ENCODE assay signal across 9 cellular contexts in the genomic region with DNA sequence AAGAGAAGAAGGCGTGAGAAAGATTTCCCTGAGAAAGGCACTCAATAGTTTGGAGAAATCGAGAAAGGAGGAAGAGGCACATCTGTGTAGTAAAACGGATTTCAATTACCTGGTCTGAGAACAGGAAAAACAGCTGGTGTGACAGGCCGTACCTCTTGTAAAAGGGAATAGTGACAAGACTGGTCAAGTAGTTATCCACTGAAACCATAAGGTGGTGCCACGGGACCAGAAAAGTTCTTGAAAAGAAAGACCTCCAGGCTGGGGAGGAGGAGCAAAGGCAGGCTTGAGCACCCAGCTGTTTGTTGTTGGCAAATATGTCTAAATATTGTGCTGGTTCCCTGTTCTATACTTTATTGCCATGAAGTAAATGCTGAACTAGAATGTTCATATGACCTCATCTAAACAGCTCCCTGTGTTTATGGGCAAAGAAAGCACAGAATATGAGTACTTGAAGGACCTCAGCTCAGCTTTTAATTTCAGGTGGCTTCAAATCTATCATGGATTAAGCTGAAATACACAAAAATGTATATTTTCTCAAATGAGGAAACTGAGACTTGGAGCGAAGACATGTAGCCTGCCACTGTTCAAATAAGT. TPM values are rescaled to one million over a fixed set of nuclear protein-coding genes. Genes with fewer than 3 reads are reported as not detected.
DNase-seq lines count a peak whose midpoint lies in the region; ATAC-seq, FAIRE-seq and TF ChIP-seq lines count a peak whose summit lies in the region.
"Had no signal": no experiment of that assay in that cellular context is flagged by ENCODE, and none has a peak within 500 bp of the region (broad histone marks: within the 10 kb centered on the region; RNA-seq: fewer than 3 reads in every experiment).

No MANE protein-coding gene starts in this region.

- WGBS in adrenal gland, 4 donors, result 23 to 32% (median 28%) methylated on average over 6 of the region's 6 CpGs

- H3K9me3 Mint-ChIP-seq in nephron, result peaks cover 4% of the 10 kb centered on the region

- DNase-seq in D721Med (ENCODE audit: insufficient read length, low spot score) (no peak), adrenal gland (peak; percentile 66 to 85 (median 79)), SKM-1 treated with dmso at 0.1 percent for 144 hours (lab: John Stamatoyannopoulos, UW; ENCODE audit: unreplicated experiment) (no peak), anterior cingulate cortex (lab: John Stamatoyannopoulos, UW) (no peak)

- no peaks in the 10 kb centered on the region for H3K9me3 ChIP-seq in adrenal gland (replicated peaks in 1 of 3)

- peak overlapping the region in 3 of 5 donors; percentile 34 to 72 (median 60) for H3K27ac ChIP-seq in adrenal gland
- H3K27ac ChIP-seq: HL-60 had no signal

- H3K27me3 Mint-ChIP-seq in nephron (ENCODE audit: low read depth), result peaks cover 9% of the 10 kb centered on the region

- intact Hi-C loops in adrenal gland (cut with DNase I), result no loop called here

- TF ChIP-seq CTCF in D721Med (IDR thresholded peaks at IDR 0.05; ENCODE audit: insufficient read depth, missing control alignments) (peak; percentile 11), adrenal gland (IDR thresholded peaks at IDR 0.05) (peak; percentile 15 to 68 (median 48)), nephron (IDR thresholded peaks at IDR 0.05; ENCODE audit: unreplicated experiment in 3 of 3) (peak; percentile 39 to 46 (median 45))

- H3K4me3 Mint-ChIP-seq in nephron, result no peak overlapping the region

- no peaks in the 10 kb centered on the region for H3K27me3 ChIP-seq in adrenal gland

- H3K36me3 ChIP-seq in adrenal gland (replicated peaks in 1 of 2), result no peaks in the 10 kb centered on the region

- H3K27ac Mint-ChIP-seq in nephron, result no peak overlapping the region

- FAIRE-seq in D721Med (lab: Jason Lieb, UNC), result no peak

- ATAC-seq in GM19043 (IDR thresholded peaks at IDR 0.05; ENCODE audit: low read depth, unreplicated experiment) (peak; percentile 57), HG03558 (IDR thresholded peaks at IDR 0.05; ENCODE audit: extremely low read depth, unreplicated experiment) (peak; percentile 51), GM21737 (IDR thresholded peaks at IDR 0.05; ENCODE audit: unreplicated experiment) (no peak)

- peaks cover 33% of the 10 kb centered on the region for H3K4me1 Mint-ChIP-seq in nephron

- no peak for TF ChIP-seq POLR2A in adrenal gland (IDR thresholded peaks at IDR 0.05)

- H3K4me1 ChIP-seq in adrenal gland (replicated peaks in 1 of 2), result peaks cover 19 to 20% of the 10 kb centered on the region in 2 donors

- H3K4me3 ChIP-seq in adrenal gland, result no peak overlapping the region

- H3K36me3 Mint-ChIP-seq in nephron (ENCODE audit: low read depth), result no peaks in the 10 kb centered on the region

RNA-seq across cellular contexts. Expression of a gene that starts 4.0 kb away (rescaled TPM):
- 1 to 10 TPM in 1 of 8 donors, under 1 TPM in 3, not detected in 4; 0.26 to 1.7 (median 0.78) TPM for total RNA-seq in adrenal gland
- 1 to 10 TPM in 2 of 3 donors, under 1 TPM in 1; 0.80 to 4.8 (median 1.8) TPM for polyA plus RNA-seq in adrenal gland

RNA-seq across cellular contexts. Expression of a gene that starts 42.4 kb away (rescaled TPM):
- 1,000 to 10,000 TPM; 1,375 to 5,962 (median 2,281) TPM for total RNA-seq in adrenal gland
- over 10,000 TPM in 1 of 3 donors, 100 to 1,000 TPM in 2; 141 to 14,693 (median 845) TPM for polyA plus RNA-seq in adrenal gland

Comparison
In these comparisons a context has a peak if more than half of its experiments do, and no peak if none do; other contexts are left out.
1. DNase-seq: peak in adrenal gland (7 of 7); none in D721Med (single experiment), SKM-1 treated with dmso at 0.1 percent for 144 hours (single experiment) and anterior cingulate cortex (0 of 58).
2. Peak in every context shown above with its lines, with median percentiles within 50 percentile points of each other: CTCF ChIP-seq.